7 cellular contexts compared by ENCODE assay signal in genomic region chr20:35806075-35806474, GRCh38.
"Had no signal": no experiment of that assay in that cellular context is flagged by ENCODE, and none has a peak within 500 bp of the region (broad histone marks: within the 10 kb centered on the region; RNA-seq: fewer than 3 reads in every experiment).

No MANE protein-coding gene starts in this region.

- H3K4me2 ChIP-seq: GM23338 had no signal

- H3K27me3 Mint-ChIP-seq: IgD-negative memory B cell had no signal

- H3K27ac Mint-ChIP-seq: GM23338, HFFc6, IgD-negative memory B cell had no signal

- ATAC-seq: GM23338, HepG2 had no signal

- DNase-seq: H9, HCEC 1CT, HFFc6 had no signal

- H3K4me3 Mint-ChIP-seq: GM23338, H9, HFFc6, IgD-negative memory B cell had no signal

- H2AFZ ChIP-seq: GM23338 had no signal

- H3K9me3 Mint-ChIP-seq: GM23338, H9, HFFc6, IgD-negative memory B cell had no signal

- H3K4me3 ChIP-seq: GM23338 had no signal

- H3K27ac ChIP-seq: HL-60 had no signal
